26 cellular contexts compared by ENCODE assay signal in genomic region chr5:119483155-119483554, GRCh38. TPM values are rescaled to one million over a fixed set of nuclear protein-coding genes. Genes with fewer than 3 reads are reported as not detected.
DNase-seq lines count a peak whose midpoint lies in the region; ATAC-seq lines count a peak whose summit lies in the region.
"Had no signal": no experiment of that assay in that cellular context is flagged by ENCODE, and none has a peak within 500 bp of the region (broad histone marks: within the 10 kb centered on the region; RNA-seq: fewer than 3 reads in every experiment).

No MANE protein-coding gene starts in this region.

- no peaks in the 10 kb centered on the region for H3K9me3 ChIP-seq in HUES48 (ENCODE audit: control insufficient read depth, insufficient read depth, low read length)
- H3K9me3 ChIP-seq: A549; BLaER1 treated with 17β-estradiol and CSF1 and Interleukin-3, amounts not matched to agents 10 nM and 100 nM; SJCRH30 had no signal

- peaks cover 73% of the 10 kb centered on the region for H3K36me3 ChIP-seq in HUES48 (ENCODE audit: control insufficient read depth, insufficient read depth, low read length)

- H3K4me1 ChIP-seq in HUES48 (ENCODE audit: control insufficient read depth, insufficient read depth, low read length): peaks cover 50% of the 10 kb centered on the region
- H3K4me1 ChIP-seq: A549, SJCRH30 had no signal

- peak overlapping the region; percentile 40 for H3K27ac ChIP-seq in HUES48 (ENCODE audit: low read depth, low read length)
- H3K27ac ChIP-seq: A549; BLaER1 treated with 17β-estradiol and CSF1 and Interleukin-3, amounts not matched to agents 10 nM and 100 nM; KMS-11; SJCRH30 had no signal

- no peaks in the 10 kb centered on the region for H3K27me3 ChIP-seq in HUES48 (ENCODE audit: control insufficient read depth, insufficient read depth, low read length)
- H3K27me3 ChIP-seq: BLaER1 treated with 17β-estradiol and CSF1 and Interleukin-3, amounts not matched to agents 10 nM and 100 nM; SJCRH30 had no signal

- no peak overlapping the region for H3K9ac ChIP-seq in HUES48 (ENCODE audit: low read depth, low read length)
- H3K9ac ChIP-seq: BLaER1 treated with 17β-estradiol and CSF1 and Interleukin-3, amounts not matched to agents 10 nM and 100 nM; KMS-11 had no signal

- DNase-seq in astrocyte of the hippocampus (ENCODE audit: low read depth, low spot score) (peak; percentile 9), left lobe of liver (ENCODE audit: low spot score) (no peak), medulla oblongata (ENCODE audit: extremely low spot score) (no peak), inferior parietal cortex (ENCODE audit: extremely low spot score) (no peak)
- DNase-seq: AML-193; CD4-positive, alpha-beta memory T cell; DMS 273 treated with DMSO at 0.1 percent for 48 hours; DMS79; EL; GDM1; H7; MM.1S; NCI-H2029; NCI-H446; NCI-H524 treated with DMSO at 0.1 percent for 48 hours; NCI-H774; PC-3; SJCRH30 had no signal

- H3K4me3 ChIP-seq in HUES48 (ENCODE audit: low read depth, low read length): no peak overlapping the region
- H3K4me3 ChIP-seq: A549; BLaER1 treated with 17β-estradiol and CSF1 and Interleukin-3, amounts not matched to agents 10 nM and 100 nM; SJCRH30 had no signal

- ATAC-seq in left lobe of liver (peak; percentile 44), GM21529 (IDR thresholded peaks at IDR 0.05; ENCODE audit: unreplicated experiment) (no peak), GM21786 (IDR thresholded peaks at IDR 0.05; ENCODE audit: unreplicated experiment) (no peak)
- ATAC-seq: A549, PC-3, Right ventricle myocardium inferior, SK-N-SH treated with all-trans-retinoic acid at 6 μM for 48 hours had no signal

RNA-seq across cellular contexts. Expression of gene HSD17B4, which starts 30.9 kb away (rescaled TPM):
- total RNA-seq in left lobe of liver: 664 TPM
